ENCODE assay signal across 11 cellular contexts in the genomic region with DNA sequence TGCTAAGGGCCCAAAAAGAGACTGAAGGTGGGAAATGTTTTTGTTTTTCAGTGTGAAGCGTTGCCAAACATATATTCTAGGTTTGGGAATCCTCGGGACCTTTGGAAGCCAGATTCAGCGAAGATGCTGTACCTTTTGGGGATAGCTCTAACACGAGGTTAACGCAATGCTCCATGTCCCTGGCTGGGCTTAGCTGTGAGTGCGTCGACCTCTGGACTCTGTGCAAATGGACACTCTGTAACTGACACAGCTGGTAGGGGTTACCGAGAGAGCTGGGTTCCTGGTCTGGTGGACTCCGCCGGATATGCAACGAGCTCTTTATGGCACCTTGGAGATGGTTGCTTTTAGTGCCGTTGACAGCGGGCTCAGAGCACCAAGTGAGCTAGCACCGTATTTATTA. TPM values are rescaled to one million over a fixed set of nuclear protein-coding genes. Genes with fewer than 3 reads are reported as not detected.
DNase-seq lines count a peak whose midpoint lies in the region; FAIRE-seq and TF ChIP-seq lines count a peak whose summit lies in the region.
"Had no signal": no experiment of that assay in that cellular context is flagged by ENCODE, and none has a peak within 500 bp of the region (broad histone marks: within the 10 kb centered on the region; RNA-seq: fewer than 3 reads in every experiment).

No MANE protein-coding gene starts in this region.

- H2BK5ac ChIP-seq in mesenchymal stem cell (ENCODE audit: low read depth, low read length, poor library complexity, severe bottlenecking), result no peak overlapping the region

- peak overlapping the region; percentile 52 for H3K4me3 ChIP-seq in astrocyte (ENCODE audit: insufficient read depth, low read depth, low read length)
- peak overlapping the region in 1 of 2 experiments; percentile 83 for H3K4me3 ChIP-seq in mesenchymal stem cell (ENCODE audit: insufficient read depth in 1 of 2, low read depth in 1 of 2, low read length in 2 of 2)
- peak overlapping the region in 4 of 5 donors; percentile 60 to 66 (median 63) for H3K4me3 ChIP-seq in subcutaneous abdominal adipose tissue (ENCODE audit: low read depth in 1 of 5, low read length in 5 of 5)

- no peak overlapping the region for H3K18ac ChIP-seq in mesenchymal stem cell (ENCODE audit: low read depth in 1 of 2, low read length in 2 of 2)

- no peaks in the 10 kb centered on the region for H3K9me3 ChIP-seq in astrocyte (ENCODE audit: insufficient read depth, low read depth, low read length)
- no peaks in the 10 kb centered on the region for H3K9me3 ChIP-seq in mesenchymal stem cell (ENCODE audit: control insufficient read depth, low read length)
- H3K9me3 ChIP-seq in subcutaneous abdominal adipose tissue (ENCODE audit: control insufficient read depth in 5 of 5, low read length in 5 of 5), result no peaks in the 10 kb centered on the region
- H3K9me3 ChIP-seq: colonic mucosa, right atrium auricular region had no signal

- no peak overlapping the region for H4K91ac ChIP-seq in mesenchymal stem cell (ENCODE audit: low read length)

- H3K27me3 Mint-ChIP-seq in activated naive CD4-positive, alpha-beta T cell treated with anti-CD3 and anti-CD28 coated beads, Interleukin-2, amount 10 ng/mL, durations not matched to agents 7 days and 5 days, result peaks cover 49% of the 10 kb centered on the region
- peaks cover 12% of the 10 kb centered on the region for H3K27me3 Mint-ChIP-seq in astrocyte (ENCODE audit: low read depth, unreplicated experiment)

- WGBS in mesenchymal stem cell, result 61% methylated on average over 14 of the region's 14 CpGs

- peaks cover 15% of the 10 kb centered on the region for H3K27me3 ChIP-seq in astrocyte (ENCODE audit: insufficient read depth, low read length)
- H3K27me3 ChIP-seq in mesenchymal stem cell (ENCODE audit: control insufficient read depth in 1 of 2, insufficient read depth in 1 of 2, low read length in 2 of 2), result peaks cover 27 to 35% of the 10 kb centered on the region in 2 experiments
- peaks cover 11 to 19% (median 17%) of the 10 kb centered on the region in 5 donors for H3K27me3 ChIP-seq in subcutaneous abdominal adipose tissue (ENCODE audit: control insufficient read depth in 5 of 5, insufficient read depth in 4 of 5, low read length in 5 of 5)
- H3K27me3 ChIP-seq: right atrium auricular region had no signal

- no peaks in the 10 kb centered on the region for H3K79me2 ChIP-seq in astrocyte (ENCODE audit: insufficient read depth, low read length)

- H3K4me1 ChIP-seq in astrocyte (ENCODE audit: insufficient read depth, low read length), result peaks cover 4% of the 10 kb centered on the region
- peaks cover 14% of the 10 kb centered on the region for H3K4me1 ChIP-seq in mesenchymal stem cell (ENCODE audit: control insufficient read depth, insufficient read depth, low read depth, low read length)
- peaks cover 0 to 17% (median 14%) of the 10 kb centered on the region in 5 donors for H3K4me1 ChIP-seq in subcutaneous abdominal adipose tissue (ENCODE audit: control insufficient read depth in 5 of 5, insufficient read depth in 5 of 5, low read length in 5 of 5)

- H2BK120ac ChIP-seq in mesenchymal stem cell (ENCODE audit: low read depth, low read length), result no peak overlapping the region

- DNase-seq in activated naive CD4-positive, alpha-beta T cell treated with anti-CD3 and anti-CD28 coated beads, Interleukin-2, amount 10 ng/mL, durations not matched to agents 7 days and 5 days, result no peak
- DNase-seq in activated naive CD4-positive, alpha-beta T cell (lab: John Stamatoyannopoulos, UW), result no peak
- DNase-seq in astrocyte (ENCODE audit: low read depth), result no peak
- DNase-seq in mesenchymal stem cell, result no peak
- DNase-seq in AML-193 (lab: John Stamatoyannopoulos, UW), result no peak
- DNase-seq in DMS 273 treated with DMSO at 0.1 percent for 48 hours (lab: John Stamatoyannopoulos, UW), result no peak
- no peak for DNase-seq in HT-29 (ENCODE audit: low spot score)
- DNase-seq: SHP77 had no signal

- no peak overlapping the region for H3K23ac ChIP-seq in mesenchymal stem cell (ENCODE audit: low read length in 2 of 2)

- H3K4me3 Mint-ChIP-seq in activated naive CD4-positive, alpha-beta T cell treated with anti-CD3 and anti-CD28 coated beads, Interleukin-2, amount 10 ng/mL, durations not matched to agents 7 days and 5 days, result peak overlapping the region; percentile 65
- H3K4me3 Mint-ChIP-seq in astrocyte (ENCODE audit: unreplicated experiment), result peak overlapping the region; percentile 93

- H3K4me2 ChIP-seq in astrocyte (ENCODE audit: low read length) (peak overlapping the region; percentile 96), mesenchymal stem cell (ENCODE audit: low read length, poor library complexity, severe bottlenecking) (peak overlapping the region; percentile 99)

- H3K14ac ChIP-seq in mesenchymal stem cell (ENCODE audit: low read length in 2 of 2), result no peak overlapping the region

- no peaks in the 10 kb centered on the region for H3K9me3 Mint-ChIP-seq in activated naive CD4-positive, alpha-beta T cell treated with anti-CD3 and anti-CD28 coated beads, Interleukin-2, amount 10 ng/mL, durations not matched to agents 7 days and 5 days
- no peaks in the 10 kb centered on the region for H3K9me3 Mint-ChIP-seq in astrocyte (ENCODE audit: unreplicated experiment)

- no peak overlapping the region for H4K8ac ChIP-seq in mesenchymal stem cell (ENCODE audit: low read length)

- H3K9ac ChIP-seq in astrocyte (ENCODE audit: low read length) (peak overlapping the region; percentile 68), mesenchymal stem cell (ENCODE audit: low read length) (peak overlapping the region; percentile 70), subcutaneous abdominal adipose tissue (ENCODE audit: low read length in 5 of 5) (no peak overlapping the region)

- H3K36me3 ChIP-seq in astrocyte (ENCODE audit: insufficient read depth, low read length) (no peaks in the 10 kb centered on the region), mesenchymal stem cell (ENCODE audit: control insufficient read depth in 1 of 2, insufficient read depth in 2 of 2, low read depth in 1 of 2, low read length in 2 of 2) (no peaks in the 10 kb centered on the region), subcutaneous abdominal adipose tissue (ENCODE audit: control insufficient read depth in 5 of 5, insufficient read depth in 5 of 5, low read length in 5 of 5) (no peaks in the 10 kb centered on the region)
- H3K36me3 ChIP-seq: colonic mucosa, right atrium auricular region had no signal

- peak overlapping the region in 1 of 2 experiments; percentile 46 for H3K4ac ChIP-seq in mesenchymal stem cell (ENCODE audit: low read depth in 1 of 2, low read length in 2 of 2)

- no peak overlapping the region for H2BK15ac ChIP-seq in mesenchymal stem cell (ENCODE audit: low read depth, poor library complexity, severe bottlenecking)

- no peak overlapping the region for H3K27ac Mint-ChIP-seq in activated naive CD4-positive, alpha-beta T cell treated with anti-CD3 and anti-CD28 coated beads, Interleukin-2, amount 10 ng/mL, durations not matched to agents 7 days and 5 days
- no peak overlapping the region for H3K27ac Mint-ChIP-seq in astrocyte (ENCODE audit: unreplicated experiment)

- no peaks in the 10 kb centered on the region for H4K20me1 ChIP-seq in astrocyte (ENCODE audit: insufficient read depth, low read length)

- H2BK12ac ChIP-seq in mesenchymal stem cell (ENCODE audit: low read length in 2 of 2), result no peak overlapping the region

- no peak for FAIRE-seq in astrocyte (lab: Jason Lieb, UNC)

- H3K4me1 Mint-ChIP-seq in activated naive CD4-positive, alpha-beta T cell treated with anti-CD3 and anti-CD28 coated beads, Interleukin-2, amount 10 ng/mL, durations not matched to agents 7 days and 5 days, result peaks cover 7% of the 10 kb centered on the region
- peaks cover 6% of the 10 kb centered on the region for H3K4me1 Mint-ChIP-seq in astrocyte (ENCODE audit: low read depth, unreplicated experiment)

- CTCF ChIA-PET in activated naive CD4-positive, alpha-beta T cell treated with anti-CD3 and anti-CD28 coated beads, Interleukin-2, amount 10 ng/mL, durations not matched to agents 7 days and 5 days (lab: Charles Lee), result interaction anchor here (1.2 to 1.5 kb wide), 3 partner anchors 9 to 116 kb away, joined by 3 to 5 read pairs (median 4); no protein-coding TSS in a partner anchor

- TF ChIP-seq CTCF in astrocyte (IDR thresholded peaks at IDR 0.05; ENCODE audit: insufficient read depth, low read depth, low read length), result no peak

- H2AK5ac ChIP-seq in mesenchymal stem cell (ENCODE audit: low read length, severe bottlenecking), result no peak overlapping the region

- no peak overlapping the region for H3K27ac ChIP-seq in astrocyte (ENCODE audit: low read depth, low read length)
- no peak overlapping the region for H3K27ac ChIP-seq in mesenchymal stem cell (ENCODE audit: low read length, poor library complexity, severe bottlenecking)
- no peak overlapping the region for H3K27ac ChIP-seq in subcutaneous abdominal adipose tissue (ENCODE audit: low read depth, low read length)
- H3K27ac ChIP-seq: colonic mucosa, right atrium auricular region had no signal

- peak overlapping the region; percentile 86 for H2AFZ ChIP-seq in astrocyte (ENCODE audit: low read depth, low read length)
- H2AFZ ChIP-seq in mesenchymal stem cell (ENCODE audit: low read depth, low read length), result no peak overlapping the region

- no peaks in the 10 kb centered on the region for H3K79me1 ChIP-seq in mesenchymal stem cell (replicated peaks; ENCODE audit: low read length, poor library complexity, severe bottlenecking)

- H3K36me3 Mint-ChIP-seq in activated naive CD4-positive, alpha-beta T cell treated with anti-CD3 and anti-CD28 coated beads, Interleukin-2, amount 10 ng/mL, durations not matched to agents 7 days and 5 days, result no peaks in the 10 kb centered on the region
- no peaks in the 10 kb centered on the region for H3K36me3 Mint-ChIP-seq in astrocyte (ENCODE audit: low read depth, unreplicated experiment)

RNA-seq across cellular contexts. Expression of gene SH3GL3, which starts 0.7 kb away (rescaled TPM):
- 2.5 and 2.7 TPM in 2 replicates for total RNA-seq in astrocyte
- polyA plus RNA-seq in mesenchymal stem cell (2013, experiment 1 of 2), result 0.04 TPM
- 0.03 TPM for polyA plus RNA-seq in mesenchymal stem cell (2013, experiment 2 of 2)
- not detected in 2 replicates for total RNA-seq in HT-29 (2014; rRNA removed; shearing (Covaris generic))
- total RNA-seq: colonic mucosa had no signal

Comparison
In these comparisons a context has a peak if more than half of its experiments do, and no peak if none do; other contexts are left out.
1. H3K9ac ChIP-seq: peak in astrocyte (single experiment) and mesenchymal stem cell (single experiment); none in subcutaneous abdominal adipose tissue (0 of 5).